33 cellular contexts compared by ENCODE assay signal in the genomic region with DNA sequence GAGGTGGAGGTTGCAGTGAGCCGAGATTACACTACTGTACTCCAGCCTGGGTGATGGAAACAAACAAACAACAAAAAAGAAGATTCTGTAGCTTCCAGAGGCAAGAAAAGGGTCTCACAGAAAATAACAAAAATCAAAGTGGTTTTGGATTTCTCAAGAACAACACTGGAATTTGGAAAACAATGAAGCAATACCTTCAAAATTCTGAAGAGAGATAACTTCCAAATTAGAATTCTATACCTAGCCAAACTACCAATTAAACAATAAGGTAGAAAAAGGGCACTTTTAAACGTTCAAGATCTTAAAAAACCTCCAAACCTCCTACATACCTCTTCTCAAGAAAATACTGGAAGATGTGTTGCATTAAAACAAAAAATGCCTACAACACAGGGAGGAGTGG.
"Had no signal": no experiment of that assay in that cellular context is flagged by ENCODE, and none has a peak within 500 bp of the region (broad histone marks: within the 10 kb centered on the region; RNA-seq: fewer than 3 reads in every experiment).

No MANE protein-coding gene starts in this region.

- DNase-seq: Kasumi-1, MG63, MM.1S, MV-4-11, NCI-H1048, NCI-H1092, NCI-H1092 treated with DMSO at 0.1 percent for 48 hours, NCI-H1105, NCI-H1105 treated with DMSO at 0.1 percent for 48 hours, NCI-H1417, NCI-H1417 treated with DMSO at 0.1 percent for 48 hours, NCI-H1436, NCI-H1436 treated with DMSO at 0.1 percent for 48 hours, NCI-H146, NCI-H1694, NCI-H1694 treated with DMSO at 0.1 percent for 48 hours, NCI-H187, NCI-H187 treated with DMSO at 0.1 percent for 48 hours, NCI-H1930, NCI-H2029, NCI-H2029 treated with DMSO at 0.1 percent for 48 hours, NCI-H2081, NCI-H2081 treated with DMSO at 0.1 percent for 48 hours, NCI-H2107, NCI-H2171, NCI-H2171 treated with DMSO at 0.1 percent for 48 hours, NCI-H2227 treated with DMSO at 0.1 percent for 48 hours, NCI-H226, NCI-H345, NCI-H446, NCI-H446 treated with DMSO at 0.1 percent for 48 hours, NCI-H510A, NCI-H510A treated with DMSO at 0.1 percent for 48 hours had no signal

- H3K4me3 ChIP-seq: MG63 had no signal

- H3K9me3 ChIP-seq: MG63 had no signal

- H3K27me3 ChIP-seq: MG63 had no signal

- H3K36me3 ChIP-seq: MG63 had no signal
